In the genomic region with DNA sequence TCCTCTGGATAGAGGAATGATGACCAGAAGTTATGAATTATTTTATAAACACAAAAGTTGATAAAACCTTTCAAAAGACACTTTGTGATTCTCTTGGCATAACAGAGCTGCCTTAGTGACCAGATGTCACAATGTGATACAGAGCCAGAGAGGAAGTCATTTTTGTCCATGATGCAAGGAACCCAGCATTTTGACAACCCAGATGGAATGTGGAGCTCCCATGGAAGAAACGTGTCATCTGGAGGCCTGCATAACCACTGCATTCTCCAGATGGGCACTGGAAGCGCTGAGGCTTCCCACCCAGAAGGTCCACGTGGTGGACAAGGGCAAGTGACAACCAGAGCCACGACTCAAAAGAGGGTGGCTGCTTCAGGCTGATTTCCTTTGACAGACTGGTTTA, we compare ENCODE assay signal across 24 cellular contexts. TPM values are rescaled to one million over a fixed set of nuclear protein-coding genes. Genes with fewer than 3 reads are reported as not detected.
DNase-seq lines count a peak whose midpoint lies in the region; ATAC-seq and TF ChIP-seq lines count a peak whose summit lies in the region.
"Had no signal": no experiment of that assay in that cellular context is flagged by ENCODE, and none has a peak within 500 bp of the region (broad histone marks: within the 10 kb centered on the region; RNA-seq: fewer than 3 reads in every experiment).

No MANE protein-coding gene starts in this region.

- no peak overlapping the region for H3K9ac ChIP-seq in HCT116 (ENCODE audit: low read length)

- H3K27me3 Mint-ChIP-seq in glutamatergic neuron (ENCODE audit: unreplicated experiment) = no peaks in the 10 kb centered on the region

- no peaks in the 10 kb centered on the region for H3K36me3 ChIP-seq in HCT116 (ENCODE audit: control insufficient read depth in 1 of 2, insufficient read depth in 2 of 2, low read length in 2 of 2)
- H3K36me3 ChIP-seq: cardiac muscle cell, neutrophil, tibial nerve had no signal

- no peak overlapping the region for H3K4me3 ChIP-seq in HCT116 (replicated peaks in 1 of 2; ENCODE audit: low read depth in 1 of 2, low read length in 2 of 2)
- H3K4me3 ChIP-seq: cardiac muscle cell, tibial nerve had no signal

- peak overlapping the region; percentile 28 for H3K27ac Mint-ChIP-seq in glutamatergic neuron (ENCODE audit: unreplicated experiment)
- H3K27ac Mint-ChIP-seq: activated naive CD4-positive, alpha-beta T cell treated with anti-CD3 and anti-CD28 coated beads, Interleukin-2, amount 50 U/mL, for 72 hours; B cell; T-helper 1 cell treated with Interleukin-12 subunit alpha and Interleukin-12 subunit beta and Interleukin-4 antibody, amounts not matched to agents 30 μg/mL and 1 μg/mL, for 36 hours had no signal

- POLR2A ChIA-PET in HCT116 (lab: Charles Lee) = no interaction called here
- POLR2A ChIA-PET in HEK293T (lab: Yijun Ruan, JAX) = no interaction called here

- H3K4me1 ChIP-seq in HCT116 (ENCODE audit: control insufficient read depth in 1 of 2, insufficient read depth in 2 of 2, low read length in 2 of 2) = 0 out of 4 replicates have a peak, but pooled peaks cover 0 to 5% of the 10 kb centered on the region in 2 experiments

- no peak for TF ChIP-seq RAD21 in HCT116 (IDR thresholded peaks at IDR 0.05; ENCODE audit: low read depth)

- peak; percentile 50 for DNase-seq in AG08396 (ENCODE audit: low spot score)
- DNase-seq in HCT116 (ENCODE audit: low read depth, low spot score) = no peak
- DNase-seq in SK-MEL-5 (ENCODE audit: low read depth, low spot score) = peak; percentile 2
- DNase-seq in glutamatergic neuron = no peak
- DNase-seq in ecto neural progenitor cell (ENCODE audit: low spot score) = no peak
- no peak for DNase-seq in NCI-H146 treated with DMSO at 0.1 percent for 48 hours (lab: John Stamatoyannopoulos, UW; ENCODE audit: unreplicated experiment)
- no peak for DNase-seq in stimulated activated CD4-positive, alpha-beta T cell treated with anti-CD3 and anti-CD28 coated beads, Interleukin-4, amount 100 ng/mL, for 24 hours
- DNase-seq in HEK293T (ENCODE audit: extremely low spot score) = no peak
- DNase-seq: activated CD4-positive, alpha-beta T cell treated with anti-CD3 and anti-CD28 coated beads for 48 hours; effector CD8-positive, alpha-beta T cell; foreskin melanocyte; NCI-H1105 treated with DMSO at 0.1 percent for 48 hours; NCI-H226; stimulated activated CD4-positive, alpha-beta T cell treated with anti-CD3 and anti-CD28 coated beads, Interleukin-4, amount 100 ng/mL, for 1 hour had no signal

- TF ChIP-seq CTCF in HCT116 (IDR thresholded peaks at IDR 0.05 in 2 of 3, conservative IDR thresholded peaks at IDR 0.05 in 1 of 3; ENCODE audit: borderline replicate concordance in 1 of 3, insufficient read depth in 1 of 3, low read depth in 2 of 3, low read length in 2 of 3) (no peak), glutamatergic neuron (IDR thresholded peaks at IDR 0.05; ENCODE audit: partially characterized antibody, unreplicated experiment) (no peak)

- H3K4me2 ChIP-seq in HCT116 (ENCODE audit: low read length) = no peak overlapping the region

- H3K9me2 ChIP-seq in HCT116 (ENCODE audit: insufficient read depth) = no peaks in the 10 kb centered on the region

- peak overlapping the region; percentile 47 for H2AFZ ChIP-seq in HCT116 (ENCODE audit: low read depth, low read length, poor library complexity, severe bottlenecking)

- no peak for TF ChIP-seq POLR2A in HCT116 (IDR thresholded peaks at IDR 0.05; ENCODE audit: borderline replicate concordance, extremely low read depth, insufficient read depth, insufficient read length)

- H3K36me3 Mint-ChIP-seq in glutamatergic neuron (ENCODE audit: unreplicated experiment) = no peaks in the 10 kb centered on the region
- H3K36me3 Mint-ChIP-seq: activated naive CD4-positive, alpha-beta T cell treated with anti-CD3 and anti-CD28 coated beads, Interleukin-2, amount 50 U/mL, for 72 hours had no signal

- peaks cover 13% of the 10 kb centered on the region for H3K4me1 Mint-ChIP-seq in glutamatergic neuron (ENCODE audit: low read depth, unreplicated experiment)

- no peaks in the 10 kb centered on the region for H3K79me2 ChIP-seq in HCT116 (ENCODE audit: insufficient read depth, low read length)

- CTCF ChIA-PET in HCT116 (lab: Charles Lee) (interaction anchor here (2.6 to 6.4 kb wide), 4 partner anchors 12 to 314 kb away, joined by 12 to 98 read pairs (median 28); no protein-coding TSS in a partner anchor), HEK293T (lab: Yijun Ruan, JAX) (interaction anchor here (0.7 to 2.8 kb wide), 4 partner anchors 23 to 314 kb away, joined by 3 to 25 read pairs (median 4); no protein-coding TSS in a partner anchor)

- in situ Hi-C loops in SK-MEL-5 (cut with HindIII; ENCODE audit: low pct_unique_long_range_greater_than_20kb, low sequenced_read_pairs) = no loop called here

- no peaks in the 10 kb centered on the region for H3K9me3 ChIP-seq in HCT116 (ENCODE audit: control insufficient read depth in 1 of 2, insufficient read depth in 1 of 2, low read depth in 1 of 2, low read length in 2 of 2)
- H3K9me3 ChIP-seq: neutrophil, tibial nerve had no signal

- intact Hi-C loops in HCT116 (cut with micrococcal nuclease) = no loop called here

- H3K27me3 ChIP-seq in HCT116 (ENCODE audit: insufficient read depth, low read length) = no peaks in the 10 kb centered on the region
- H3K27me3 ChIP-seq: cardiac muscle cell, neutrophil, tibial nerve had no signal

- ATAC-seq in HCT116 = no peak
- ATAC-seq: activated naive CD4-positive, alpha-beta T cell treated with anti-CD3 and anti-CD28 coated beads, Interleukin-2, amount 50 U/mL, for 72 hours; HepG2; Panc1; sciatic nerve had no signal

- no TSS peak for BruUV-seq in HCT116 (replicated peaks; lab: Mats Ljungman, UMichigan)

- RAD21 ChIA-PET in HCT116 (lab: Charles Lee; ENCODE audit: low non-redundant PET in 1 of 2, low total read pairs in 2 of 2, uncharacterized antibody in 2 of 2, unreplicated experiment in 2 of 2) = no interaction called here

- no peak overlapping the region for H3K4me3 Mint-ChIP-seq in glutamatergic neuron (ENCODE audit: unreplicated experiment)
- H3K4me3 Mint-ChIP-seq: B cell; T-helper 1 cell treated with Interleukin-12 subunit alpha and Interleukin-12 subunit beta and Interleukin-4 antibody, amounts not matched to agents 30 μg/mL and 1 μg/mL, for 36 hours had no signal

- no peak overlapping the region for H3K27ac ChIP-seq in HCT116 (ENCODE audit: low read depth, low read length)
- H3K27ac ChIP-seq: cardiac muscle cell, neutrophil, tibial nerve had no signal

- H4K20me1 ChIP-seq in HCT116 (ENCODE audit: insufficient read depth) = no peaks in the 10 kb centered on the region

- peaks cover 6% of the 10 kb centered on the region for H3K9me3 Mint-ChIP-seq in glutamatergic neuron (ENCODE audit: unreplicated experiment)
- H3K9me3 Mint-ChIP-seq: activated naive CD4-positive, alpha-beta T cell treated with anti-CD3 and anti-CD28 coated beads, Interleukin-2, amount 50 U/mL, for 72 hours; T-helper 1 cell treated with Interleukin-12 subunit alpha and Interleukin-12 subunit beta and Interleukin-4 antibody, amounts not matched to agents 30 μg/mL and 1 μg/mL, for 36 hours had no signal

TF ChIP-seq in HCT116, 20 proteins besides CTCF, POLR2A, EP300 and RAD21:
- TF ChIP-seq POLR2AphosphoS5 (IDR thresholded peaks at IDR 0.05; ENCODE audit: low read depth, low read length) (no peak), JUND (IDR thresholded peaks at IDR 0.05) (no peak), ZFX (IDR thresholded peaks at IDR 0.05) (no peak), SP1 (IDR thresholded peaks at IDR 0.05; ENCODE audit: low read depth) (no peak), TCF7L2 (IDR thresholded peaks at IDR 0.05; ENCODE audit: borderline replicate concordance, extremely low read depth, insufficient read depth, insufficient read length) (no peak), EZH2 (IDR thresholded peaks at IDR 0.05) (no peak), EGR1 (IDR thresholded peaks at IDR 0.05; ENCODE audit: low read depth) (no peak), CEBPB (IDR thresholded peaks at IDR 0.05; ENCODE audit: low read depth) (no peak)

TF ChIP-seq in HEK293T, 16 proteins besides CTCF, POLR2A, EP300 and RAD21:
- TF ChIP-seq HDGF (IDR thresholded peaks at IDR 0.05; ENCODE audit: borderline replicate concordance) (no peak), L3MBTL2 (conservative IDR thresholded peaks at IDR 0.05) (no peak), LEF1 (IDR thresholded peaks at IDR 0.05; ENCODE audit: borderline replicate concordance) (no peak), BHLHE40 (IDR thresholded peaks at IDR 0.05; ENCODE audit: borderline replicate concordance) (no peak), CTBP1 (IDR thresholded peaks at IDR 0.05; ENCODE audit: borderline replicate concordance) (no peak), ELF4 (IDR thresholded peaks at IDR 0.05) (no peak), FOXM1 (IDR thresholded peaks at IDR 0.05; ENCODE audit: borderline replicate concordance) (no peak), ZNF384 (IDR thresholded peaks at IDR 0.05) (no peak), SP1 (IDR thresholded peaks at IDR 0.05) (no peak)
- TF ChIP-seq, protein P1, sequence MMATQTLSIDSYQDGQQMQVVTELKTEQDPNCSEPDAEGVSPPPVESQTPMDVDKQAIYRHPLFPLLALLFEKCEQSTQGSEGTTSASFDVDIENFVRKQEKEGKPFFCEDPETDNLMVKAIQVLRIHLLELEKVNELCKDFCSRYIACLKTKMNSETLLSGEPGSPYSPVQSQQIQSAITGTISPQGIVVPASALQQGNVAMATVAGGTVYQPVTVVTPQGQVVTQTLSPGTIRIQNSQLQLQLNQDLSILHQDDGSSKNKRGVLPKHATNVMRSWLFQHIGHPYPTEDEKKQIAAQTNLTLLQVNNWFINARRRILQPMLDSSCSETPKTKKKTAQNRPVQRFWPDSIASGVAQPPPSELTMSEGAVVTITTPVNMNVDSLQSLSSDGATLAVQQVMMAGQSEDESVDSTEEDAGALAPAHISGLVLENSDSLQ (IDR thresholded peaks at IDR 0.05) = no peak; the same call in 1 of the 2 replicates
TF ChIP-seq in HEK293T: peak in this region for 0.

RNA-seq across cellular contexts. Expression of gene HRH4, which starts 30.1 kb away (rescaled TPM):
- not detected for total RNA-seq in HCT116 (2021; ENCODE audit: unreplicated experiment)
- not detected in 2 replicates for polyA plus RNA-seq in HCT116 (2012)
- not detected in 2 replicates for total RNA-seq in SK-MEL-5 (2014; rRNA removed; shearing (Covaris generic))
- 0.05 and 0.06 TPM in 2 replicates for polyA plus RNA-seq in SK-MEL-5 (2015; cell fraction: cytosol; rRNA removed)
- 0.09 and 0.43 TPM in 2 replicates for polyA plus RNA-seq in SK-MEL-5 (2015; cell fraction: nucleus; rRNA removed)
- total RNA-seq in glutamatergic neuron (ENCODE audit: unreplicated experiment) = not detected
- total RNA-seq: activated naive CD4-positive, alpha-beta T cell treated with anti-CD3 and anti-CD28 coated beads, Interleukin-2, amount 50 U/mL, for 72 hours; H1; HepG2 had no signal
- polyA plus RNA-seq: cardiac muscle cell, HepG2 had no signal

Comparison
In these comparisons a context has a peak if more than half of its experiments do, and no peak if none do; other contexts are left out.
1. DNase-seq: peak in AG08396 (single experiment) and SK-MEL-5 (single experiment); none in HCT116 (single experiment), glutamatergic neuron (single experiment), ecto neural progenitor cell (single experiment), NCI-H146 treated with DMSO at 0.1 percent for 48 hours (single experiment), stimulated activated CD4-positive, alpha-beta T cell treated with anti-CD3 and anti-CD28 coated beads, Interleukin-4, amount 100 ng/mL, for 24 hours (single experiment) and HEK293T (single experiment).